Comparison of ENCODE assay signal across 8 cellular contexts in genomic region chr10:55630491-55631056, GRCh38.
DNase-seq lines count a peak whose midpoint lies in the region; ATAC-seq and TF ChIP-seq lines count a peak whose summit lies in the region.

No MANE protein-coding gene starts in this region.

- H3K4me3 ChIP-seq in mucosa of rectum (ENCODE audit: low read length in 2 of 2), result peak overlapping the region; percentile 35 to 53
- H3K4me3 ChIP-seq in urinary bladder (ENCODE audit: low read depth, low read length), result peak overlapping the region; percentile 29

- no peak for DNase-seq in activated naive CD8-positive, alpha-beta T cell treated with anti-CD3 and anti-CD28 coated beads, Interleukin-2, amount 10 ng/mL, durations not matched to agents 7 days and 5 days
- no peak for DNase-seq in activated naive CD8-positive, alpha-beta T cell treated with anti-CD3 and anti-CD28 coated beads for 36 hours
- peak; percentile 47 for DNase-seq in endothelial cell (ENCODE audit: low spot score)
- no peak for DNase-seq in effector CD8-positive, alpha-beta T cell (lab: John Stamatoyannopoulos, UW)
- no peak for DNase-seq in NCI-H226

- no peak overlapping the region for H3K27ac Mint-ChIP-seq in activated naive CD8-positive, alpha-beta T cell treated with anti-CD3 and anti-CD28 coated beads, Interleukin-2, amount 10 ng/mL, durations not matched to agents 7 days and 5 days
- H3K27ac Mint-ChIP-seq in activated naive CD8-positive, alpha-beta T cell treated with anti-CD3 and anti-CD28 coated beads for 36 hours, result no peak overlapping the region
- no peak overlapping the region for H3K27ac Mint-ChIP-seq in endothelial cell (ENCODE audit: unreplicated experiment)

- TF ChIP-seq CTCF in endothelial cell (IDR thresholded peaks at IDR 0.05; ENCODE audit: unreplicated experiment), result no peak

- POLR2A ChIA-PET in activated naive CD8-positive, alpha-beta T cell treated with anti-CD3 and anti-CD28 coated beads, Interleukin-2, amount 10 ng/mL, durations not matched to agents 7 days and 5 days (lab: Charles Lee), result no interaction called here

- peaks cover 3% of the 10 kb centered on the region for H3K4me1 Mint-ChIP-seq in activated naive CD8-positive, alpha-beta T cell treated with anti-CD3 and anti-CD28 coated beads, Interleukin-2, amount 10 ng/mL, durations not matched to agents 7 days and 5 days
- H3K4me1 Mint-ChIP-seq in activated naive CD8-positive, alpha-beta T cell treated with anti-CD3 and anti-CD28 coated beads for 36 hours, result peaks cover 2% of the 10 kb centered on the region
- H3K4me1 Mint-ChIP-seq in endothelial cell (ENCODE audit: unreplicated experiment), result peaks cover 9% of the 10 kb centered on the region

- H3K9ac ChIP-seq in mucosa of rectum (ENCODE audit: low read depth in 1 of 2, low read length in 2 of 2), result no peak overlapping the region

- peaks cover 9 to 20% of the 10 kb centered on the region in 2 donors for H3K27me3 ChIP-seq in mucosa of rectum (ENCODE audit: control insufficient read depth in 2 of 2, insufficient read depth in 2 of 2, low read length in 2 of 2)

- no peak for ATAC-seq in activated naive CD8-positive, alpha-beta T cell treated with anti-CD3 and anti-CD28 coated beads, Interleukin-2, amount 10 ng/mL, durations not matched to agents 7 days and 5 days (ENCODE audit: low read depth)
- ATAC-seq in HG03280 (IDR thresholded peaks at IDR 0.05; ENCODE audit: unreplicated experiment), result no peak

- peaks cover 25% of the 10 kb centered on the region for H3K27me3 Mint-ChIP-seq in activated naive CD8-positive, alpha-beta T cell treated with anti-CD3 and anti-CD28 coated beads, Interleukin-2, amount 10 ng/mL, durations not matched to agents 7 days and 5 days
- peaks cover 32% of the 10 kb centered on the region for H3K27me3 Mint-ChIP-seq in activated naive CD8-positive, alpha-beta T cell treated with anti-CD3 and anti-CD28 coated beads for 36 hours
- H3K27me3 Mint-ChIP-seq in endothelial cell (ENCODE audit: unreplicated experiment), result peaks cover 13% of the 10 kb centered on the region

- no peaks in the 10 kb centered on the region for H3K9me3 Mint-ChIP-seq in activated naive CD8-positive, alpha-beta T cell treated with anti-CD3 and anti-CD28 coated beads, Interleukin-2, amount 10 ng/mL, durations not matched to agents 7 days and 5 days
- peaks cover 2% of the 10 kb centered on the region for H3K9me3 Mint-ChIP-seq in activated naive CD8-positive, alpha-beta T cell treated with anti-CD3 and anti-CD28 coated beads for 36 hours
- H3K9me3 Mint-ChIP-seq in endothelial cell (ENCODE audit: unreplicated experiment), result no peaks in the 10 kb centered on the region

- no peak overlapping the region for H3K27ac ChIP-seq in mucosa of rectum (ENCODE audit: low read depth in 2 of 2, low read length in 2 of 2)
- no peak overlapping the region for H3K27ac ChIP-seq in urinary bladder (ENCODE audit: low read depth)

- H3K36me3 ChIP-seq in mucosa of rectum (ENCODE audit: control insufficient read depth in 2 of 2, insufficient read depth in 2 of 2, low read length in 2 of 2) (no peaks in the 10 kb centered on the region), urinary bladder (ENCODE audit: insufficient read depth) (no peaks in the 10 kb centered on the region)

- H3K4me3 Mint-ChIP-seq in activated naive CD8-positive, alpha-beta T cell treated with anti-CD3 and anti-CD28 coated beads, Interleukin-2, amount 10 ng/mL, durations not matched to agents 7 days and 5 days, result peak overlapping the region; percentile 10
- H3K4me3 Mint-ChIP-seq in activated naive CD8-positive, alpha-beta T cell treated with anti-CD3 and anti-CD28 coated beads for 36 hours, result no peak overlapping the region
- H3K4me3 Mint-ChIP-seq in endothelial cell (ENCODE audit: unreplicated experiment), result peak overlapping the region; percentile 91

- H3K4me1 ChIP-seq in mucosa of rectum (ENCODE audit: control insufficient read depth in 2 of 2, insufficient read depth in 2 of 2, low read length in 2 of 2) (peaks cover 2 to 5% of the 10 kb centered on the region in 2 donors), urinary bladder (ENCODE audit: insufficient read depth) (no peaks in the 10 kb centered on the region)

- under 1% methylated on average over 35 of the region's 35 CpGs for WGBS in urinary bladder

- no peaks in the 10 kb centered on the region for H3K36me3 Mint-ChIP-seq in activated naive CD8-positive, alpha-beta T cell treated with anti-CD3 and anti-CD28 coated beads, Interleukin-2, amount 10 ng/mL, durations not matched to agents 7 days and 5 days
- H3K36me3 Mint-ChIP-seq in activated naive CD8-positive, alpha-beta T cell treated with anti-CD3 and anti-CD28 coated beads for 36 hours, result peaks cover 2% of the 10 kb centered on the region
- no peaks in the 10 kb centered on the region for H3K36me3 Mint-ChIP-seq in endothelial cell (ENCODE audit: low read depth, unreplicated experiment)

- H3K9me3 ChIP-seq in mucosa of rectum (ENCODE audit: control insufficient read depth in 2 of 2, low read length in 2 of 2), result no peaks in the 10 kb centered on the region
